26 cellular contexts compared by ENCODE assay signal in the genomic region with DNA sequence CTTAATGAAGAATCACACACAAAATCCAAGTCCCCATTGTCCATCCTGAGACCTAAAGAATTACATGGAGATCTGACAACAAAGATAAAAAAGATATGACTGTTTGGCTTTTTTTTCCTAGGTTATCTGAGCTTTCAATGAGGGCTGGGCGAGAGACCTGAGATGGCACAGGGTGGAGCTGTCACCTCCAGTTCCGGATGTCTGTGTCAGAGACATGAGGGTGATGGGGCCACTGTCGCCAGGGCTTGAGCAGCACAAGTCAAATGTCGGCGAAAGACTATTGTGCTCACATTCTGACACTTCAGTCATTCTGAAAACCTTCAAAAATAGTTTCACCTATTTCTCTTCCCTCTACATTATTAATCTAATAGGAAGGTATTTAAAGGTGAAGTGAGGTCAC.
"Had no signal": no experiment of that assay in that cellular context is flagged by ENCODE, and none has a peak within 500 bp of the region (broad histone marks: within the 10 kb centered on the region; RNA-seq: fewer than 3 reads in every experiment).

No MANE protein-coding gene starts in this region.

- H3K27ac ChIP-seq: body of pancreas, coronary artery, dorsolateral prefrontal cortex, heart left ventricle, spleen, transverse colon, VCaP had no signal

- H3K4me3 ChIP-seq: body of pancreas, coronary artery, dorsolateral prefrontal cortex, heart left ventricle, spleen, transverse colon had no signal

- H3K4me3 Mint-ChIP-seq: activated T-cell treated with anti-CD3 and anti-CD28 coated beads, Interleukin-2, amount 50 U/mL, for 72 hours; T-helper 1 cell treated with Interleukin-12 subunit alpha and Interleukin-12 subunit beta and Interleukin-4 antibody, amounts not matched to agents 30 μg/mL and 1 μg/mL, for 36 hours had no signal

- FAIRE-seq: endothelial cell of umbilical vein, TTC549, urothelium cell line had no signal

- H3K4me1 ChIP-seq: body of pancreas, spleen, transverse colon had no signal

- H3K9me3 ChIP-seq: body of pancreas, heart left ventricle, spleen, transverse colon had no signal

- H3K27me3 Mint-ChIP-seq: naive thymus-derived CD8-positive, alpha-beta T cell had no signal

- DNase-seq: activated CD4-positive, alpha-beta T cell treated with anti-CD3 and anti-CD28 coated beads for 4 hours; activated CD4-positive, alpha-beta T cell treated with anti-CD3 and anti-CD28 coated beads, Interleukin-2, amount 50 U/mL, for 4 hours; activated naive CD4-positive, alpha-beta T cell; activated T-cell treated with anti-CD3 and anti-CD28 coated beads, Interleukin-2, amount 50 U/mL, for 72 hours; anterior cingulate cortex; body of pancreas; cerebellar nuclear complex; dorsolateral prefrontal cortex; effector memory CD4-positive, alpha-beta T cell; foreskin fibroblast; heart left ventricle; hypothalamus; midbrain; right cardiac atrium; spleen; stimulated activated naive CD4-positive, alpha-beta T cell treated with Interleukin-2 at 50 U/mL for 16 hours; T-helper 9 cell; transverse colon had no signal

- H3K27ac Mint-ChIP-seq: activated T-cell treated with anti-CD3 and anti-CD28 coated beads, Interleukin-2, amount 50 U/mL, for 72 hours; T-helper 1 cell treated with Interleukin-12 subunit alpha and Interleukin-12 subunit beta and Interleukin-4 antibody, amounts not matched to agents 30 μg/mL and 1 μg/mL, for 36 hours had no signal

- H3K9me3 Mint-ChIP-seq: activated naive CD4-positive, alpha-beta T cell treated with anti-CD3 and anti-CD28 coated beads, Interleukin-2, amount 50 U/mL, for 72 hours; activated T-cell treated with anti-CD3 and anti-CD28 coated beads, Interleukin-2, amount 50 U/mL, for 72 hours; naive thymus-derived CD8-positive, alpha-beta T cell; T-helper 1 cell treated with Interleukin-12 subunit alpha and Interleukin-12 subunit beta and Interleukin-4 antibody, amounts not matched to agents 30 μg/mL and 1 μg/mL, for 36 hours had no signal

- ATAC-seq: activated naive CD4-positive, alpha-beta T cell treated with anti-CD3 and anti-CD28 coated beads, Interleukin-2, amount 50 U/mL, for 72 hours; activated T-cell treated with anti-CD3 and anti-CD28 coated beads, Interleukin-2, amount 50 U/mL, for 72 hours; body of pancreas; heart left ventricle; naive thymus-derived CD8-positive, alpha-beta T cell; right cardiac atrium had no signal

- H3K27me3 ChIP-seq: body of pancreas, dorsolateral prefrontal cortex, heart left ventricle, spleen, transverse colon had no signal
